11 cellular contexts compared by ENCODE assay signal in the genomic region with DNA sequence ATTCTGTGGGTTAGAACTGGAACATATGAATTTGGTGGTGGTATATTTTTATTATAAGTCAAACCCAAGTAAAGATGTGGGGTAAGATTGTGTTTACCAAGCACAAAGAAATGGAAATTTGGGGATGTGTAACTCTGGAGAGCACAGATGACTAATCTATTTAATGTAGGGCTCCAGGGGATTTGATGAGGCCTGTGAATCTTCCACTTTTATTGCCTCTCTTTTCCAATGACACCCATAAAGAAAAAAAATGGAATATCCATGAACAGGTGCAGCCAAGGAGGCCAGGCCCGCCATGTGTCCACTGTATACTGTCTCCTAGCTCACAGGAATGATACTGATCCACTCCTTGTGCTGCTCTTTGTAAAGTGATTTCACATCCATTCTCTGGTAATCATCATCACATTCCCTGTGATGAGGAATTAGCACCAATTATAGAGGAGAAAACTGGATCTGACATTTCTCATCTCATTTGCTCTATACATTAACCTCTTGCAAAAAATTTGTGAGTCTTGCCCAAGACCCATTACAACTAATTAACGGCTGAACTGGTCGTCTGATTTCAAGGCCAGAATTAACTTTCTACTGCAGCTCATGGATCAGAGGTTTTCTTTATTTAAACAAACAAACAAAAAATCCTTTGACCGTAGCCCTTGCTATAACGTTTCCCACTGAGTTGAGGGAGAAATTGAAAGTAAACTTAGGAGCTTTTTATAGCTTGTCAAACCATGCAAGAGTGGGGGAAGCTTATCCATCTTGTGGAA. TPM values are rescaled to one million over a fixed set of nuclear protein-coding genes. Genes with fewer than 3 reads are reported as not detected.
DNase-seq lines count a peak whose midpoint lies in the region; ATAC-seq, FAIRE-seq and TF ChIP-seq lines count a peak whose summit lies in the region.
"Had no signal": no experiment of that assay in that cellular context is flagged by ENCODE, and none has a peak within 500 bp of the region (broad histone marks: within the 10 kb centered on the region; RNA-seq: fewer than 3 reads in every experiment).

No MANE protein-coding gene starts in this region.

- no peak for FAIRE-seq in astrocyte (lab: Jason Lieb, UNC)
- FAIRE-seq: colon had no signal

- H3K4me1 Mint-ChIP-seq in stimulated activated naive CD8-positive, alpha-beta T cell treated with anti-CD3 and anti-CD28 coated beads, Interleukin-15, Interleukin-2, amounts not matched to agents 100 ng/mL and 50 ng/mL, for 24 hours (ENCODE audit: low read depth), result peaks cover 86% of the 10 kb centered on the region
- H3K4me1 Mint-ChIP-seq in astrocyte (ENCODE audit: low read depth, unreplicated experiment), result no peaks in the 10 kb centered on the region

- no peak overlapping the region for H2AFZ ChIP-seq in astrocyte (ENCODE audit: low read depth, low read length)

- H3K27me3 Mint-ChIP-seq in stimulated activated naive CD8-positive, alpha-beta T cell treated with anti-CD3 and anti-CD28 coated beads, Interleukin-15, Interleukin-2, amounts not matched to agents 100 ng/mL and 50 ng/mL, for 24 hours, result no peaks in the 10 kb centered on the region
- H3K27me3 Mint-ChIP-seq in astrocyte (ENCODE audit: low read depth, unreplicated experiment), result peaks cover 3% of the 10 kb centered on the region

- H3K36me3 Mint-ChIP-seq in stimulated activated naive CD8-positive, alpha-beta T cell treated with anti-CD3 and anti-CD28 coated beads, Interleukin-15, Interleukin-2, amounts not matched to agents 100 ng/mL and 50 ng/mL, for 24 hours (ENCODE audit: low read depth), result peaks cover 53% of the 10 kb centered on the region
- H3K36me3 Mint-ChIP-seq in astrocyte (ENCODE audit: low read depth, unreplicated experiment), result no peaks in the 10 kb centered on the region

- H3K9ac ChIP-seq in astrocyte (ENCODE audit: low read length), result no peak overlapping the region
- peak overlapping the region; percentile 36 to 52 for H3K9ac ChIP-seq in mucosa of rectum (ENCODE audit: low read depth in 1 of 2, low read length in 2 of 2)

- TF ChIP-seq CTCF in astrocyte (IDR thresholded peaks at IDR 0.05; ENCODE audit: insufficient read depth, low read depth, low read length), result no peak

- no peaks in the 10 kb centered on the region for H4K20me1 ChIP-seq in astrocyte (ENCODE audit: insufficient read depth, low read length)

- no peak for ATAC-seq in stimulated activated naive CD8-positive, alpha-beta T cell treated with anti-CD3 and anti-CD28 coated beads, Interleukin-15, Interleukin-2, amounts not matched to agents 100 U/mL and 50 U/mL, for 24 hours
- no peak for ATAC-seq in GM21723 (IDR thresholded peaks at IDR 0.05; ENCODE audit: unreplicated experiment)

- H3K79me2 ChIP-seq in astrocyte (ENCODE audit: insufficient read depth, low read length), result peaks cover 40% of the 10 kb centered on the region

- DNase-seq in stimulated activated naive CD8-positive, alpha-beta T cell treated with anti-CD3 and anti-CD28 coated beads, Interleukin-15, Interleukin-2, amounts not matched to agents 100 U/mL and 50 U/mL, for 24 hours, result no peak
- no peak for DNase-seq in astrocyte (ENCODE audit: low read depth)
- DNase-seq in HUDEP-2 (lab: John Stamatoyannopoulos, UW; ENCODE audit: unreplicated experiment in 76 of 76), result no peak
- DNase-seq in posterior cingulate gyrus, result no peak
- no peak for DNase-seq in retina
- DNase-seq: NCI-H2107 had no signal

- peaks cover 7% of the 10 kb centered on the region for H3K4me1 ChIP-seq in astrocyte (ENCODE audit: insufficient read depth, low read length)
- peaks cover 3 to 4% of the 10 kb centered on the region in 2 donors for H3K4me1 ChIP-seq in mucosa of rectum (ENCODE audit: control insufficient read depth in 2 of 2, insufficient read depth in 2 of 2, low read length in 2 of 2)

- H3K27ac Mint-ChIP-seq in stimulated activated naive CD8-positive, alpha-beta T cell treated with anti-CD3 and anti-CD28 coated beads, Interleukin-15, Interleukin-2, amounts not matched to agents 100 ng/mL and 50 ng/mL, for 24 hours, result peak overlapping the region; percentile 98
- no peak overlapping the region for H3K27ac Mint-ChIP-seq in astrocyte (ENCODE audit: unreplicated experiment)

- no peaks in the 10 kb centered on the region for H3K9me3 Mint-ChIP-seq in stimulated activated naive CD8-positive, alpha-beta T cell treated with anti-CD3 and anti-CD28 coated beads, Interleukin-15, Interleukin-2, amounts not matched to agents 100 ng/mL and 50 ng/mL, for 24 hours
- H3K9me3 Mint-ChIP-seq in astrocyte (ENCODE audit: unreplicated experiment), result no peaks in the 10 kb centered on the region

- no peaks in the 10 kb centered on the region for H3K36me3 ChIP-seq in astrocyte (ENCODE audit: insufficient read depth, low read length)
- no peaks in the 10 kb centered on the region for H3K36me3 ChIP-seq in mucosa of rectum (ENCODE audit: control insufficient read depth in 2 of 2, insufficient read depth in 2 of 2, low read length in 2 of 2)

- no peak overlapping the region for H3K4me3 ChIP-seq in astrocyte (ENCODE audit: insufficient read depth, low read depth, low read length)
- H3K4me3 ChIP-seq in mucosa of rectum (ENCODE audit: low read length in 2 of 2), result peak overlapping the region in 1 of 2 donors; percentile 66

- H3K9me3 ChIP-seq in astrocyte (ENCODE audit: insufficient read depth, low read depth, low read length) (no peaks in the 10 kb centered on the region), mucosa of rectum (ENCODE audit: control insufficient read depth in 2 of 2, low read length in 2 of 2) (no peaks in the 10 kb centered on the region)

- H3K27ac ChIP-seq in astrocyte (ENCODE audit: low read depth, low read length) (no peak overlapping the region), mucosa of rectum (ENCODE audit: low read depth in 2 of 2, low read length in 2 of 2) (peak overlapping the region; percentile 87 to 88)
- H3K27ac ChIP-seq: C4-2B had no signal

- peak overlapping the region; percentile 97 for H3K4me3 Mint-ChIP-seq in stimulated activated naive CD8-positive, alpha-beta T cell treated with anti-CD3 and anti-CD28 coated beads, Interleukin-15, Interleukin-2, amounts not matched to agents 100 ng/mL and 50 ng/mL, for 24 hours
- no peak overlapping the region for H3K4me3 Mint-ChIP-seq in astrocyte (ENCODE audit: unreplicated experiment)

- H3K4me2 ChIP-seq in astrocyte (ENCODE audit: low read length), result peak overlapping the region; percentile 64

- intact Hi-C loops in posterior cingulate gyrus (cut with DNase I), result loop anchor here (5.0 kb wide), 1 partner anchor 104 kb away; the partner anchor contains the start of gene KIFBP

- H3K27me3 ChIP-seq in astrocyte (ENCODE audit: insufficient read depth, low read length) (no peaks in the 10 kb centered on the region), mucosa of rectum (ENCODE audit: control insufficient read depth in 2 of 2, insufficient read depth in 2 of 2, low read length in 2 of 2) (peaks cover 0 to 2% of the 10 kb centered on the region in 2 donors)

RNA-seq across cellular contexts. Expression of gene SRGN, which starts 3.0 kb away (rescaled TPM):
- 0.30 TPM in 1 of 2 replicates, not detected in the other for total RNA-seq in astrocyte

RNA-seq across cellular contexts. Expression of gene VPS26A, which starts 33.1 kb away (rescaled TPM):
- 51.8 and 61.6 TPM in 2 replicates for total RNA-seq in astrocyte
